8 cellular contexts compared by ENCODE assay signal in the genomic region with DNA sequence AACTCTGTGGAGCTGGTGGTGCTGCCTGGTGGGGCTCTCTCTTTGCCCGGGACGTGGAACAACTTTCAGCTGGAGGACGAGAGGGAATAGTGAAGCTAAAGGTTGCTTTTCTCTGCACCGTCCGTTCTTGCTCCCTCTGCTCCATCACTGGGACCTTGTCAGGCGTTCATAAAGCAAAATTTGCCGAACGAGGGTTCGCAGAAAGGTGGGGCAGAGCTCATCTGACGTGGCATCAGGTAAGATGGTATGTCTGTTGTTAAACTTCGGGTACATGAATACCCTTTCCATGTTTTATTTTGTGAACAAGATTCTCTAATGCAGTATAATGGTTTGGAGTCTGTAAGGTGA. TPM values are rescaled to one million over a fixed set of nuclear protein-coding genes. Genes with fewer than 3 reads are reported as not detected.
DNase-seq lines count a peak whose midpoint lies in the region; ATAC-seq and TF ChIP-seq lines count a peak whose summit lies in the region.

No MANE protein-coding gene starts in this region.

- H3K36me3 Mint-ChIP-seq in endothelial cell (ENCODE audit: low read depth, unreplicated experiment) (no peaks in the 10 kb centered on the region), nephron progenitor cell (ENCODE audit: low read depth) (no peaks in the 10 kb centered on the region)

- TF ChIP-seq POLR2A in Peyer's patch (IDR thresholded peaks at IDR 0.05) = no peak

- TF ChIP-seq CTCF in Peyer's patch (IDR thresholded peaks at IDR 0.05) (no peak), endothelial cell (IDR thresholded peaks at IDR 0.05; ENCODE audit: unreplicated experiment) (no peak), nephron progenitor cell (IDR thresholded peaks at IDR 0.05) (no peak)

- peak; percentile 4 for ATAC-seq in GM19351 (IDR thresholded peaks at IDR 0.05; ENCODE audit: unreplicated experiment)

- H3K27me3 ChIP-seq in Peyer's patch = no peaks in the 10 kb centered on the region

- H3K27ac Mint-ChIP-seq in endothelial cell (ENCODE audit: unreplicated experiment) (peak overlapping the region; percentile 85), nephron progenitor cell (peak overlapping the region; percentile 93)

- no peaks in the 10 kb centered on the region for H3K36me3 ChIP-seq in Peyer's patch

- H3K27ac ChIP-seq in Peyer's patch = peak overlapping the region; percentile 71 to 93 (median 85)

- H3K27me3 Mint-ChIP-seq in endothelial cell (ENCODE audit: unreplicated experiment) (no peaks in the 10 kb centered on the region), nephron progenitor cell (ENCODE audit: low read depth, poor library complexity) (peaks cover 7% of the 10 kb centered on the region)

- H3K9me3 Mint-ChIP-seq in endothelial cell (ENCODE audit: unreplicated experiment) (no peaks in the 10 kb centered on the region), nephron progenitor cell (peaks cover 6% of the 10 kb centered on the region)

- no peaks in the 10 kb centered on the region for H3K9me3 ChIP-seq in Peyer's patch

- H3K4me3 Mint-ChIP-seq in endothelial cell (ENCODE audit: unreplicated experiment) (peak overlapping the region; percentile 98), nephron progenitor cell (peak overlapping the region; percentile 98)

- H3K4me3 ChIP-seq in Peyer's patch = peak overlapping the region; percentile 64 to 80 (median 70)

- no peak for DNase-seq in Peyer's patch
- no peak for DNase-seq in endothelial cell (ENCODE audit: low spot score)
- no peak for DNase-seq in nephron progenitor cell
- no peak for DNase-seq in NK-92 (lab: John Stamatoyannopoulos, UW; ENCODE audit: unreplicated experiment)
- no peak for DNase-seq in cerebellar cortex (ENCODE audit: low spot score)
- DNase-seq in NOMO-1 (lab: John Stamatoyannopoulos, UW; ENCODE audit: unreplicated experiment in 2 of 2) = no peak
- no peak for DNase-seq in SIG-M5 treated with dmso at 0.1 percent for 504 hours (lab: John Stamatoyannopoulos, UW; ENCODE audit: unreplicated experiment)

- H3K4me1 Mint-ChIP-seq in endothelial cell (ENCODE audit: unreplicated experiment) (peaks cover 6% of the 10 kb centered on the region), nephron progenitor cell (peaks cover 24% of the 10 kb centered on the region)

- H3K4me1 ChIP-seq in Peyer's patch = peaks cover 0 to 10% (median 0%) of the 10 kb centered on the region in 4 donors

RNA-seq across cellular contexts. Expression of gene BBS9, which starts 0.4 kb away (rescaled TPM):
- 10 to 100 TPM; 10.9 to 51.2 (median 19.4) TPM for total RNA-seq in Peyer's patch
- total RNA-seq in endothelial cell (ENCODE audit: unreplicated experiment) = 33.0 TPM

RNA-seq across cellular contexts. Expression of gene RP9, which starts 20.6 kb away (rescaled TPM):
- total RNA-seq in Peyer's patch (10 to 100 TPM in 3 of 4 donors, 1 to 10 TPM in 1; 7.3 to 25.6 (median 13.7) TPM), endothelial cell (ENCODE audit: unreplicated experiment) (25.4 TPM)
